Comparison of ENCODE assay signal across 25 cellular contexts in the genomic region with DNA sequence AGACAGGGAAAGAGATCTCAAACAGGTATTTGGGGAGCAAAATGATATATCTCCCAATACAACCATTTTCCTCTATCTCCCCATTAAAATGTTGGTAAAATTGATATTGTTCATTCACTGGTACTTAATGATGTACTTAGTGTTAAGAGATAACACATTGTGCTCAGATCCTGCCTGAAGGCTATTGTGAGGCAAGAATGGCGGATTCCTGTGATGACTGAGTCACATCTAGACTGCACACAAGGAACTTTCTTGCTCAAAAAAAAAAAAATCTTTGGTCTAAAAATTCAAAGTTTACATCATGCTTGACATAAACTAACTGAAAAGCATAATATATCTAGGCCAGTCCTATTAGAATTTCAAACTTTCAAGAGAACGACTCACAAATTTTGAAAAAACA.
"Had no signal": no experiment of that assay in that cellular context is flagged by ENCODE, and none has a peak within 500 bp of the region (broad histone marks: within the 10 kb centered on the region; RNA-seq: fewer than 3 reads in every experiment).

No MANE protein-coding gene starts in this region.

- H3K27me3 ChIP-seq: body of pancreas, hepatocyte, left lung, neural progenitor cell, sigmoid colon, transverse colon had no signal

- H3K4me3 ChIP-seq: body of pancreas, hepatocyte, left lung, lung, neural progenitor cell, sigmoid colon, smooth muscle cell, transverse colon had no signal

- ATAC-seq: activated CD8-positive, alpha-beta T cell treated with anti-CD3 and anti-CD28 coated beads for 36 hours; activated naive CD8-positive, alpha-beta T cell treated with anti-CD3 and anti-CD28 coated beads, Interleukin-2, amount 50 U/mL, for 24 hours; body of pancreas; left lung; naive thymus-derived CD8-positive, alpha-beta T cell; stimulated activated naive B cell treated with anti-CD40 and anti-IgM and Interleukin-4, amounts not matched to agents 10 μg/mL and 1 μg/mL and 100 μg/mL, for 72 hours had no signal

- H3K9ac ChIP-seq: neural progenitor cell had no signal

- H3K4me2 ChIP-seq: hepatocyte, neural progenitor cell, smooth muscle cell had no signal

- H3K79me2 ChIP-seq: hepatocyte had no signal

- H3K27ac ChIP-seq: body of pancreas, hepatocyte, left lung, neural progenitor cell, sigmoid colon, transverse colon, WERI-Rb-1 had no signal

- H2AFZ ChIP-seq: hepatocyte, neural progenitor cell had no signal

- H3K4me1 ChIP-seq: body of pancreas, left lung, neural progenitor cell, sigmoid colon, transverse colon had no signal

- DNase-seq: activated CD4-positive, alpha-beta T cell treated with anti-CD3 and anti-CD28 coated beads, Interleukin-2, amount 10 ng/mL, durations not matched to agents 7 days and 5 days; activated CD4-positive, CD25-positive, alpha-beta regulatory T cell treated with anti-CD3 and anti-CD28 coated beads, Interleukin-2, amount 50 U/mL, for 72 hours; activated CD8-positive, alpha-beta T cell treated with anti-CD3 and anti-CD28 coated beads for 36 hours; activated gamma-delta T cell; activated naive CD4-positive, alpha-beta T cell treated with anti-CD3 and anti-CD28 coated beads, Interleukin-2, amount 50 U/mL, for 16 hours; activated naive CD8-positive, alpha-beta T cell treated with anti-CD3 and anti-CD28 coated beads, Interleukin-2, amount 50 U/mL, for 24 hours; anterior cingulate cortex; body of pancreas; caudate nucleus; effector CD4-positive, alpha-beta T cell; foreskin fibroblast; immature natural killer cell; kidney glomerular epithelial cell; left lung; naive thymus-derived CD8-positive, alpha-beta T cell; retina; sigmoid colon; stimulated activated CD4-positive, alpha-beta T cell treated with anti-CD3 and anti-CD28 coated beads, Interleukin-15, amount 100 ng/mL, for 24 hours; stimulated activated naive B cell treated with anti-CD40 and anti-IgM and Interleukin-4, amounts not matched to agents 10 μg/mL and 1 μg/mL and 100 μg/mL, for 72 hours; transverse colon; WERI-Rb-1 had no signal

- H3K36me3 ChIP-seq: left lung, neural progenitor cell, sigmoid colon, transverse colon, WERI-Rb-1 had no signal

- H3K9me3 ChIP-seq: body of pancreas, sigmoid colon had no signal
